ENCODE assay signal across 1 cellular context in the genomic region with DNA sequence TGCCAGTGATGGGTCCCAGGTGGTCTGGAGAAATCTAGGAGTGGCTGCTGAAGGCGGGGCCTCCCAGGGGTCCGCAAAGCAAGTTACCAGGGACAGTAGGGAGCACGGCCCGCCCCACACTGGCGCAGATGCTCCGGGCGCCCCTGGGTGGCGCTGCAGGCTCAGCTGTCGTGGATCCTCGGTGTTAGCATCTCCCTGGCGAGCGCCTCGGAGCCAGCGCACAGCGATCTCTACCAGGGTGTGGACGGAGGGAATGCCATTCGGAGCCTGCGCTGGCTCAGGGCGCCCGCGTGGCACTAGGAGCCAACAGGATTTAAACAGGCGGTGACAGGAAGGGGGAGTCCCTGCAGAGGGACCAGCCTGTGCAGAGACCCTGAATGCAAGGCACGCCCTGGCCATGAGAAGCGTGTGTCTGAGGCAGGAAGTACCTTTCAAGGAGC.
TF ChIP-seq lines count a peak whose summit lies in the region.

No MANE protein-coding gene starts in this region.

TF ChIP-seq in GM23338, 12 proteins besides CTCF, POLR2A, EP300 and RAD21 (continued from another document):
- TF ChIP-seq CREB1 (CRISPR knock-in tag; IDR thresholded peaks at IDR 0.05; ENCODE audit: low read depth): no peak
TF ChIP-seq in GM23338: peak in this region for 1.
